In genomic region chr10:89217057-89217990, GRCh38 we compare ENCODE assay signal across 8 cellular contexts. TPM values are rescaled to one million over a fixed set of nuclear protein-coding genes. Genes with fewer than 3 reads are reported as not detected.
DNase-seq lines count a peak whose midpoint lies in the region; ATAC-seq and TF ChIP-seq lines count a peak whose summit lies in the region.

No MANE protein-coding gene starts in this region.

- TF ChIP-seq EP300 in Ishikawa (IDR thresholded peaks at IDR 0.05; ENCODE audit: borderline replicate concordance): no peak

- H3K4me3 ChIP-seq in rectal smooth muscle tissue (ENCODE audit: low read length): no peak overlapping the region

- no peak for ATAC-seq in GM21576 (IDR thresholded peaks at IDR 0.05; ENCODE audit: unreplicated experiment)

- in situ Hi-C loops in SK-MEL-5 (cut with HindIII; ENCODE audit: low pct_unique_long_range_greater_than_20kb, low sequenced_read_pairs): no loop called here

- TF ChIP-seq RAD21 in Ishikawa (IDR thresholded peaks at IDR 0.05; ENCODE audit: low read depth): peak; percentile 80

- no peak overlapping the region for H3K9ac ChIP-seq in rectal smooth muscle tissue (ENCODE audit: low read length)

- peak overlapping the region; percentile 59 for H3K27ac ChIP-seq in rectal smooth muscle tissue (ENCODE audit: low read depth, low read length)

- H3K4me1 ChIP-seq in rectal smooth muscle tissue (ENCODE audit: control insufficient read depth, insufficient read depth, low read length): peaks cover 6% of the 10 kb centered on the region

- peaks cover 5% of the 10 kb centered on the region for H3K36me3 ChIP-seq in rectal smooth muscle tissue (ENCODE audit: control insufficient read depth, insufficient read depth, low read length)

- DNase-seq in COLO668 (lab: John Stamatoyannopoulos, UW; ENCODE audit: unreplicated experiment): peak; percentile 38
- DNase-seq in SK-MEL-5 (ENCODE audit: low read depth, low spot score): peak; percentile 63
- DNase-seq in activated naive CD4-positive, alpha-beta T cell treated with Interleukin-2 at 50 U/mL for 16 hours: peak; percentile 66
- DNase-seq in glomerular endothelial cell (ENCODE audit: extremely low read depth, low read depth, low spot score): peak; percentile 48
- no peak for DNase-seq in NK-92 (lab: John Stamatoyannopoulos, UW; ENCODE audit: unreplicated experiment)

- no peaks in the 10 kb centered on the region for H3K27me3 ChIP-seq in rectal smooth muscle tissue (ENCODE audit: control insufficient read depth, insufficient read depth, low read length)

TF ChIP-seq in Ishikawa, 13 proteins besides CTCF, POLR2A, EP300 and RAD21:
- TF ChIP-seq ZBTB7A (IDR thresholded peaks at IDR 0.05; ENCODE audit: low read depth): no peak
- no peak for TF ChIP-seq TCF12 (IDR thresholded peaks at IDR 0.05; ENCODE audit: low read depth)
- TF ChIP-seq, protein P1, sequence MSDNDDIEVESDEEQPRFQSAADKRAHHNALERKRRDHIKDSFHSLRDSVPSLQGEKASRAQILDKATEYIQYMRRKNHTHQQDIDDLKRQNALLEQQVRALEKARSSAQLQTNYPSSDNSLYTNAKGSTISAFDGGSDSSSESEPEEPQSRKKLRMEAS (IDR thresholded peaks at IDR 0.05): no peak
- no peak for TF ChIP-seq TEAD4 (IDR thresholded peaks at IDR 0.05)
- no peak for TF ChIP-seq YY1 (IDR thresholded peaks at IDR 0.05; ENCODE audit: low read depth)
- TF ChIP-seq CREB1 (IDR thresholded peaks at IDR 0.05; ENCODE audit: low read depth): no peak
- TF ChIP-seq NFIC (IDR thresholded peaks at IDR 0.05): no peak
- no peak for TF ChIP-seq CEBPB (IDR thresholded peaks at IDR 0.05)
- no peak for TF ChIP-seq REST (IDR thresholded peaks at IDR 0.05; ENCODE audit: low read depth)
- TF ChIP-seq TAF1 (IDR thresholded peaks at IDR 0.05; ENCODE audit: low read depth): no peak

RNA-seq across cellular contexts. Expression of gene CH25H, which starts 10.2 kb away (rescaled TPM):
- not detected in 2 replicates for total RNA-seq in SK-MEL-5 (2014; rRNA removed; shearing (Covaris generic))
- polyA plus RNA-seq in SK-MEL-5 (2015; cell fraction: cytosol; rRNA removed): not detected in 2 replicates
- polyA plus RNA-seq in SK-MEL-5 (2015; cell fraction: nucleus; rRNA removed): not detected in 2 replicates
- total RNA-seq in glomerular endothelial cell: not detected in 2 replicates

RNA-seq across cellular contexts. Expression of gene LIPA, which starts 34.3 kb away (rescaled TPM):
- total RNA-seq in SK-MEL-5 (2014; rRNA removed; shearing (Covaris generic)): 68.2 and 76.1 TPM in 2 replicates
- 60.6 and 66.2 TPM in 2 replicates for polyA plus RNA-seq in SK-MEL-5 (2015; cell fraction: cytosol; rRNA removed)
- polyA plus RNA-seq in SK-MEL-5 (2015; cell fraction: nucleus; rRNA removed): 7.4 and 13.7 TPM in 2 replicates
- total RNA-seq in glomerular endothelial cell: 53.1 and 62.1 TPM in 2 replicates
